In the genomic region with DNA sequence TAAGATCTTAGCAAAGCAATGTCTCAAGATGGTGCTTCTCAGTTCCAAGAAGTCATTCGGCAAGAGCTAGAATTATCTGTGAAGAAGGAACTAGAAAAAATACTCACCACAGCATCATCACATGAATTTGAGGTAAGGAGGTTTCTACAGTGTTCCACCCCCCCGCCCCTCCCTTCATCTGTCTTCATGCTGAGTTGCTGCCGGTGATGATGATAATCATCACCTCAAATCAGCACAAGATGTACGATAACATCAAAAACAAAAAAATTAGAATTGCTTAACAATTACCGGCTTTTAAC, we compare ENCODE assay signal across 12 cellular contexts. TPM values are rescaled to one million over a fixed set of nuclear protein-coding genes. Genes with fewer than 3 reads are reported as not detected.
DNase-seq lines count a peak whose midpoint lies in the region; FAIRE-seq and TF ChIP-seq lines count a peak whose summit lies in the region.
"Had no signal": no experiment of that assay in that cellular context is flagged by ENCODE, and none has a peak within 500 bp of the region (broad histone marks: within the 10 kb centered on the region; RNA-seq: fewer than 3 reads in every experiment).

No MANE protein-coding gene starts in this region.

- BruUV-seq in mammary epithelial cell (replicated peaks; lab: Mats Ljungman, UMichigan), result no TSS peak

- no peaks in the 10 kb centered on the region for H4K20me1 ChIP-seq in mammary epithelial cell (ENCODE audit: insufficient read depth, low read length)

- 72 to 83% (median 74%) methylated on average over 5 of the region's 5 CpGs for WGBS in small intestine, 3 donors
- WGBS in mammary epithelial cell (ENCODE audit: low coverage, missing lambda C conversion rate), result 100% methylated on average over 4 of the region's 5 CpGs

- H3K79me2 ChIP-seq in mammary epithelial cell (ENCODE audit: insufficient read depth, low read length), result peaks cover 74% of the 10 kb centered on the region

- H3K9me3 Mint-ChIP-seq in CD8-positive, alpha-beta memory T cell, result no peaks in the 10 kb centered on the region
- H3K9me3 Mint-ChIP-seq in activated naive CD4-positive, alpha-beta T cell treated with anti-CD3 and anti-CD28 coated beads, Interleukin-2, amount 10 ng/mL, durations not matched to agents 7 days and 5 days, result peaks cover 3% of the 10 kb centered on the region
- H3K9me3 Mint-ChIP-seq: endodermal cell had no signal

- H3K4me2 ChIP-seq in mammary epithelial cell (ENCODE audit: insufficient read depth, low read depth, low read length), result no peak overlapping the region

- H3K4me1 ChIP-seq in CD8-positive, alpha-beta memory T cell (ENCODE audit: insufficient read depth, low read length), result peaks cover 50% of the 10 kb centered on the region
- H3K4me1 ChIP-seq in small intestine (ENCODE audit: control insufficient read depth in 2 of 2, insufficient read depth in 1 of 2, low read depth in 1 of 2, low read length in 1 of 2) (peaks cover 0 to 2% of the 10 kb centered on the region in 2 donors), mammary epithelial cell (ENCODE audit: insufficient read depth, low read length) (no peaks in the 10 kb centered on the region)

- no peak overlapping the region for H3K9ac ChIP-seq in mammary epithelial cell (ENCODE audit: insufficient read depth, low read length)

- H3K4me1 Mint-ChIP-seq in CD8-positive, alpha-beta memory T cell, result peaks cover 63 to 71% (median 71%) of the 10 kb centered on the region in 3 donors
- H3K4me1 Mint-ChIP-seq in activated naive CD4-positive, alpha-beta T cell treated with anti-CD3 and anti-CD28 coated beads, Interleukin-2, amount 10 ng/mL, durations not matched to agents 7 days and 5 days, result peaks cover 77% of the 10 kb centered on the region

- peaks cover 8% of the 10 kb centered on the region for H3K36me3 ChIP-seq in CD8-positive, alpha-beta memory T cell (ENCODE audit: insufficient read depth, low read length)
- H3K36me3 ChIP-seq in small intestine (ENCODE audit: control insufficient read depth in 2 of 2, insufficient read depth in 2 of 2, low read length in 2 of 2) (peaks cover 5 to 8% of the 10 kb centered on the region in 2 donors), mammary epithelial cell (ENCODE audit: insufficient read depth, low read length) (peaks cover 18% of the 10 kb centered on the region)

- H3K27ac Mint-ChIP-seq in CD8-positive, alpha-beta memory T cell, result peak overlapping the region; percentile 90 to 96 (median 94)
- peak overlapping the region; percentile 99 for H3K27ac Mint-ChIP-seq in activated naive CD4-positive, alpha-beta T cell treated with anti-CD3 and anti-CD28 coated beads, Interleukin-2, amount 10 ng/mL, durations not matched to agents 7 days and 5 days
- H3K27ac Mint-ChIP-seq: endodermal cell had no signal

- peaks cover 0 to 37% (median 1%) of the 10 kb centered on the region in 3 donors for H3K36me3 Mint-ChIP-seq in CD8-positive, alpha-beta memory T cell
- H3K36me3 Mint-ChIP-seq in activated naive CD4-positive, alpha-beta T cell treated with anti-CD3 and anti-CD28 coated beads, Interleukin-2, amount 10 ng/mL, durations not matched to agents 7 days and 5 days, result peaks cover 70% of the 10 kb centered on the region

- H2AFZ ChIP-seq in mammary epithelial cell (ENCODE audit: low read depth, low read length), result no peak overlapping the region

- H3K9me3 ChIP-seq in CD8-positive, alpha-beta memory T cell (ENCODE audit: low read length), result no peaks in the 10 kb centered on the region
- H3K9me3 ChIP-seq in small intestine (ENCODE audit: control insufficient read depth, low read depth), result no peaks in the 10 kb centered on the region
- H3K9me3 ChIP-seq in mammary epithelial cell (replicated peaks; ENCODE audit: insufficient read depth, low read length), result no peaks in the 10 kb centered on the region

- in situ Hi-C loops in mammary epithelial cell (cut with MboI; ENCODE audit: low sequenced_read_pairs in 2 of 2), result loop anchor here in 1 of 2 donors (10.0 kb wide), 1 partner anchor 161 kb away; no protein-coding TSS in a partner anchor

- FAIRE-seq in small intestine (lab: Jason Lieb, UNC), result no peak

- DNase-seq in CD8-positive, alpha-beta memory T cell, result peak; percentile 34 to 77 (median 52)
- DNase-seq in T-helper 9 cell, result peak; percentile 46
- DNase-seq in activated naive CD4-positive, alpha-beta T cell treated with anti-CD3 and anti-CD28 coated beads, Interleukin-2, amount 10 ng/mL, durations not matched to agents 7 days and 5 days, result peak; percentile 75
- DNase-seq in small intestine, result peak; percentile 66
- no peak for DNase-seq in COLO668 (lab: John Stamatoyannopoulos, UW; ENCODE audit: unreplicated experiment)
- DNase-seq in GM10248 (ENCODE audit: extremely low spot score), result no peak
- DNase-seq in mammary epithelial cell, result no peak
- DNase-seq in Kasumi-1 (lab: John Stamatoyannopoulos, UW), result no peak
- DNase-seq: Calu3, endodermal cell, NCI-H146, posterior cingulate gyrus had no signal

- H3K4me3 Mint-ChIP-seq in CD8-positive, alpha-beta memory T cell, result peak overlapping the region; percentile 46 to 74 (median 64)
- peak overlapping the region; percentile 53 for H3K4me3 Mint-ChIP-seq in activated naive CD4-positive, alpha-beta T cell treated with anti-CD3 and anti-CD28 coated beads, Interleukin-2, amount 10 ng/mL, durations not matched to agents 7 days and 5 days
- H3K4me3 Mint-ChIP-seq: endodermal cell had no signal

- intact Hi-C loops in mammary epithelial cell (cut with micrococcal nuclease), result no loop called here

- CTCF ChIA-PET in CD8-positive, alpha-beta memory T cell (lab: Charles Lee), result interaction anchor here (0.9 to 3.0 kb wide), 3 partner anchors 15 to 163 kb away, joined by 3 to 12 read pairs (median 4); no protein-coding TSS in a partner anchor
- CTCF ChIA-PET in activated naive CD4-positive, alpha-beta T cell treated with anti-CD3 and anti-CD28 coated beads, Interleukin-2, amount 10 ng/mL, durations not matched to agents 7 days and 5 days (lab: Charles Lee), result interaction anchor here (1.0 to 5.7 kb wide), 4 partner anchors 14 to 164 kb away, joined by 3 to 32 read pairs (median 4); a partner anchor contains a TSS
- CTCF ChIA-PET in GM10248 (lab: Yijun Ruan, JAX) (interaction anchor here (0.9 to 5.1 kb wide), 6 partner anchors 9 to 157 kb away, joined by 3 to 36 read pairs (median 5); a partner anchor contains a TSS), mammary epithelial cell (lab: Charles Lee; ENCODE audit: low non-redundant PET) (no interaction called here)

- peak overlapping the region; percentile 27 for H3K4me3 ChIP-seq in CD8-positive, alpha-beta memory T cell (ENCODE audit: low read length)
- H3K4me3 ChIP-seq in small intestine (ENCODE audit: low read depth in 1 of 2, low read length in 2 of 2) (no peak overlapping the region), mammary epithelial cell (replicated peaks in 1 of 3; ENCODE audit: insufficient read depth in 1 of 3, low read depth in 2 of 3, low read length in 3 of 3) (no peak overlapping the region)

- POLR2A ChIA-PET in CD8-positive, alpha-beta memory T cell (lab: Charles Lee), result interaction anchor here (2.1 kb wide), 1 partner anchor 15 kb away, joined by 9 read pairs; a partner anchor contains a TSS
- POLR2A ChIA-PET in GM10248 (lab: Yijun Ruan, JAX), result no interaction called here

- TF ChIP-seq CTCF in GM10248 (IDR thresholded peaks at IDR 0.05; ENCODE audit: control extremely low read depth, extremely low read depth, low read depth, missing control alignments), result no peak
- no peak for TF ChIP-seq CTCF in mammary epithelial cell (conservative IDR thresholded peaks at IDR 0.05 in 1 of 2, IDR thresholded peaks at IDR 0.05 in 1 of 2; ENCODE audit: extremely low read depth in 1 of 2, insufficient read depth in 1 of 2, low read depth in 1 of 2, low read length in 2 of 2)

- dilution Hi-C loops in mammary epithelial cell (cut with HindIII; ENCODE audit: low sequenced_read_pairs), result no loop called here

- no peaks in the 10 kb centered on the region for H3K27me3 ChIP-seq in CD8-positive, alpha-beta memory T cell (ENCODE audit: insufficient read depth, low read length, poor library complexity, severe bottlenecking)
- no peaks in the 10 kb centered on the region for H3K27me3 ChIP-seq in small intestine (ENCODE audit: control insufficient read depth in 2 of 2, insufficient read depth in 2 of 2, low read length in 2 of 2)
- no peaks in the 10 kb centered on the region for H3K27me3 ChIP-seq in mammary epithelial cell (ENCODE audit: insufficient read depth, low read length)

- H3K27ac ChIP-seq in CD8-positive, alpha-beta memory T cell (ENCODE audit: low read depth, low read length), result peak overlapping the region; percentile 33
- peak overlapping the region in 1 of 2 donors; percentile 73 for H3K27ac ChIP-seq in small intestine (ENCODE audit: low read depth in 1 of 2, low read length in 1 of 2)
- H3K27ac ChIP-seq in mammary epithelial cell (ENCODE audit: insufficient read depth, low read depth, low read length), result no peak overlapping the region

- H3K27me3 Mint-ChIP-seq in CD8-positive, alpha-beta memory T cell, result no peaks in the 10 kb centered on the region
- H3K27me3 Mint-ChIP-seq in activated naive CD4-positive, alpha-beta T cell treated with anti-CD3 and anti-CD28 coated beads, Interleukin-2, amount 10 ng/mL, durations not matched to agents 7 days and 5 days, result no peaks in the 10 kb centered on the region

RNA-seq across cellular contexts. Expression of a gene that starts 14.6 kb away (rescaled TPM):
- 10 to 100 TPM; 59.2 to 59.8 TPM for total RNA-seq in CD8-positive, alpha-beta memory T cell
- polyA plus RNA-seq in CD8-positive, alpha-beta memory T cell, result 131 TPM
- 100 to 1,000 TPM in 2 of 3 donors, 10 to 100 TPM in 1; 73.8 to 156 (median 120) TPM for polyA plus RNA-seq in small intestine
- 100 to 1,000 TPM; 141 to 248 TPM for total RNA-seq in mammary epithelial cell
- 87.4 TPM for polyA plus RNA-seq in mammary epithelial cell
- polyA minus RNA-seq in mammary epithelial cell, result 60.9 TPM

Comparison
In these comparisons a context has a peak if more than half of its experiments do, and no peak if none do; other contexts are left out.
1. DNase-seq: peak in CD8-positive, alpha-beta memory T cell (5 of 5), T-helper 9 cell (single experiment), activated naive CD4-positive, alpha-beta T cell treated with anti-CD3 and anti-CD28 coated beads, Interleukin-2, amount 10 ng/mL, durations not matched to agents 7 days and 5 days (single experiment) and small intestine (single experiment); none in COLO668 (single experiment), GM10248 (single experiment), mammary epithelial cell (single experiment) and Kasumi-1 (0 of 2).